Comparison of ENCODE assay signal across 17 cellular contexts in the genomic region with DNA sequence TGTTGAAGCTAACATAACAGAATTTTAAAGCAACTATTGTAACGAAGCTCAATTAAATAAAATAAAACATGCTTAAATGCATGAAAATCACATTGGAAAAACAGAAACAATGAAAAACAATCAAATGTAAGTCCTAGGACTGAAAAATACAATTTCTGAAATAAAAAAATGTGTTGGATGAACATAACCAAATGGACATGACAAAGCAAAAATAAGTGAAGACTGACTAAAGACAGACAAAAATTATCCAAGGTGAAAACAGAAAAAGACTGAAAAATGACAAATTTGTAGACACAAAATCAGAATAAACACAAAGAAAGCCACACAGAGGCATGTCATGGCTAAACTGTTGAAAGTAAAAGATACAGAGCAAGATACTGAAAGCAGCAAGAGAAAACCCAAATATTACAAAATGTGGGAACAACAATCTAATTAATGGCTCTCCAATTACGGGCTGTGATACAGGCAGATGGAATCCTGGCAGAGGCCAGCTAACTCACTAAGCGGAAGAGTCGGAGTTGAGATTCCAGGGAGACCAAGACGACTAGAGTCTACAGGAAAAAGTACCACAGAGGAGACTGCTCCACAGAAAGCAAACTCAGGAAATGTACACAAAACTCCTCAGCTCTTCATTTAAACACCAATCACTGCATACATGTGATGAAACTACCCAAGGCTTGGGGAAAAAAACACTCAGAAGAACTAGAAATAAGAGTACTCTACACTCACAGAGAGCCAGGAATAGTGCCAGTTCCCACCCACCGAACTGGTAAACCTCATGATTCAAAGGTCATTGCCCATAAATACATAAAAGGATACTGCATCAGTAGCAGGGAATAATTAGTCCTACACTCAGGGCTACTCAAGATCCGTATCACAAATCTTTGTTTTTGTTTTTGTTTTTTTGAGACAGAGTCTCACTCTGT.
DNase-seq lines count a peak whose midpoint lies in the region; ATAC-seq and TF ChIP-seq lines count a peak whose summit lies in the region.
"Had no signal": no experiment of that assay in that cellular context is flagged by ENCODE, and none has a peak within 500 bp of the region (broad histone marks: within the 10 kb centered on the region; RNA-seq: fewer than 3 reads in every experiment).

No MANE protein-coding gene starts in this region.

- no peaks in the 10 kb centered on the region for H4K20me1 ChIP-seq in SK-N-SH (ENCODE audit: insufficient read depth)

- no peak for DNase-seq in SK-N-SH
- DNase-seq in astrocyte of the spinal cord (ENCODE audit: low read depth, low spot score), result peak; percentile 34
- peak; percentile 20 for DNase-seq in kidney tubule cell (ENCODE audit: low spot score)
- DNase-seq in uterus, result peak in 1 of 2 donors; percentile 51
- DNase-seq in MG63, result no peak
- no peak for DNase-seq in Ammon's horn (ENCODE audit: low spot score)
- DNase-seq: ACHN; activated T-cell treated with anti-CD3 and anti-CD28 coated beads for 4 hours; amygdala; effector CD4-positive, alpha-beta T cell; head of caudate nucleus; lower lobe of right lung; OCI-M1 had no signal

- no peaks in the 10 kb centered on the region; the same call in 1 of the 2 replicates for H3K79me2 ChIP-seq in SK-N-SH (ENCODE audit: insufficient read depth)

- in situ Hi-C loops in astrocyte of the spinal cord (cut with HindIII; ENCODE audit: low sequenced_read_pairs), result no loop called here

- H3K4me1 ChIP-seq in SK-N-SH (ENCODE audit: control insufficient read depth in 1 of 2, insufficient read depth in 2 of 2, low read depth in 1 of 2, low read length in 1 of 2) (no peaks in the 10 kb centered on the region), uterus (no peaks in the 10 kb centered on the region)
- H3K4me1 ChIP-seq: lower lobe of right lung had no signal

- no peaks in the 10 kb centered on the region for H3K9me2 ChIP-seq in SK-N-SH

- H3K27ac ChIP-seq in SK-N-SH (ENCODE audit: low read depth in 2 of 2, low read length in 1 of 2) (no peak overlapping the region), uterus (peak overlapping the region; percentile 46 to 47)
- H3K27ac ChIP-seq: lower lobe of right lung, skin epidermis had no signal

- intact Hi-C loops in uterus (cut with DNase I; ENCODE audit: low total_unique reads), result no loop called here

- TF ChIP-seq POLR2A in uterus (IDR thresholded peaks at IDR 0.05), result no peak

- H3K27me3 ChIP-seq in SK-N-SH (ENCODE audit: insufficient read depth) (no peaks in the 10 kb centered on the region), uterus (no peaks in the 10 kb centered on the region), MG63 (no peaks in the 10 kb centered on the region)

- H3K4me3 ChIP-seq in SK-N-SH (ENCODE audit: low read depth in 2 of 2, low read length in 1 of 2) (no peak overlapping the region), astrocyte of the spinal cord (ENCODE audit: low read depth, low read length) (no peak overlapping the region), uterus (no peak overlapping the region), MG63 (no peak overlapping the region)
- H3K4me3 ChIP-seq: lower lobe of right lung, skin epidermis had no signal

- H3K36me3 ChIP-seq in SK-N-SH (replicated peaks in 1 of 2; ENCODE audit: control insufficient read depth in 1 of 2, insufficient read depth in 2 of 2, low read length in 1 of 2) (peaks cover 6 to 18% of the 10 kb centered on the region in 2 experiments), uterus (no peaks in the 10 kb centered on the region), MG63 (peaks cover 3% of the 10 kb centered on the region; the same call in 1 of the 2 replicates)
- H3K36me3 ChIP-seq: lower lobe of right lung had no signal

- POLR2A ChIA-PET in SK-N-SH (lab: Yijun Ruan, JAX), result no interaction called here

- H3K4me2 ChIP-seq in SK-N-SH, result no peak overlapping the region

- 81% methylated on average over 7 of the region's 7 CpGs for WGBS in SK-N-SH (ENCODE audit: low lambda C conversion rate)

- TF ChIP-seq CTCF in SK-N-SH (IDR thresholded peaks at IDR 0.05), result no peak
- TF ChIP-seq CTCF in astrocyte of the spinal cord (IDR thresholded peaks at IDR 0.05; ENCODE audit: low read depth, low read length), result no peak
- TF ChIP-seq CTCF in uterus (IDR thresholded peaks at IDR 0.05), result no peak

- CTCF ChIA-PET in SK-N-SH (lab: Yijun Ruan, JAX), result interaction anchor here (1.4 kb wide), 1 partner anchor 19 kb away, joined by 9 read pairs; no protein-coding TSS in a partner anchor

- H3F3A ChIP-seq in SK-N-SH (replicated peaks; ENCODE audit: insufficient read depth), result no peaks in the 10 kb centered on the region

- TF ChIP-seq EP300 in SK-N-SH (IDR thresholded peaks at IDR 0.05; ENCODE audit: borderline replicate concordance in 1 of 2, low read depth in 1 of 2, low read length in 1 of 2), result no peak

- H2AFZ ChIP-seq in SK-N-SH (ENCODE audit: low read depth), result no peak overlapping the region

- H3K9ac ChIP-seq in SK-N-SH, result no peak overlapping the region

- ATAC-seq in SK-N-SH treated with all-trans-retinoic acid at 6 μM for 48 hours (peak; percentile 73), HG02588 (IDR thresholded peaks at IDR 0.05; ENCODE audit: unreplicated experiment) (no peak)
- ATAC-seq: activated CD4-positive, CD25-positive, alpha-beta regulatory T cell treated with anti-CD3 and anti-CD28 coated beads, Interleukin-2, amount 50 U/mL, for 24 hours had no signal

- peaks cover 10% of the 10 kb centered on the region; the same call in 1 of the 2 replicates for H3K9me3 ChIP-seq in SK-N-SH
- H3K9me3 ChIP-seq in uterus, result no peaks in the 10 kb centered on the region
- peaks cover 3% of the 10 kb centered on the region; the same call in 1 of the 2 replicates for H3K9me3 ChIP-seq in MG63

- no peak for TF ChIP-seq RAD21 in SK-N-SH (IDR thresholded peaks at IDR 0.05; ENCODE audit: low read length)

TF ChIP-seq in SK-N-SH treated with all-trans-retinoic acid at 6 μM for 48 hours, 23 proteins besides CTCF, POLR2A, EP300 and RAD21:
- TF ChIP-seq ISL1 (CRISPR knock-in tag; IDR thresholded peaks at IDR 0.05) (peak; percentile 26; the same call in 1 of the 2 replicates), CREB5 (CRISPR knock-in tag; IDR thresholded peaks at IDR 0.05; ENCODE audit: low read depth) (no peak)

TF ChIP-seq in SK-N-SH, 30 proteins besides CTCF, POLR2A, EP300 and RAD21:
- no peak for TF ChIP-seq SMC3 (IDR thresholded peaks at IDR 0.05; ENCODE audit: low read depth, low read length)
TF ChIP-seq in SK-N-SH: peak in this region for 0.

Comparison
In these comparisons a context has a peak if more than half of its experiments do, and no peak if none do; other contexts are left out.
1. DNase-seq: peak in astrocyte of the spinal cord (single experiment) and kidney tubule cell (single experiment); none in SK-N-SH (single experiment), MG63 (single experiment) and Ammon's horn (single experiment).
2. H3K27ac ChIP-seq: peak in uterus (2 of 2); none in SK-N-SH (0 of 2).